ENCODE assay signal across 37 cellular contexts in genomic region chr5:77006124-77006523, GRCh38. TPM values are rescaled to one million over a fixed set of nuclear protein-coding genes. Genes with fewer than 3 reads are reported as not detected.
"Had no signal": no experiment of that assay in that cellular context is flagged by ENCODE, and none has a peak within 500 bp of the region (broad histone marks: within the 10 kb centered on the region; RNA-seq: fewer than 3 reads in every experiment).

No MANE protein-coding gene starts in this region.

- H3K27ac Mint-ChIP-seq: activated B cell treated with CpG ODN at 0.5 μM for 24 hours; activated CD4-positive, alpha-beta memory T cell treated with anti-CD3 and anti-CD28 coated beads for 36 hours; activated CD4-positive, alpha-beta T cell treated with anti-CD3 and anti-CD28 coated beads, Interleukin-2, amount 10 ng/mL, durations not matched to agents 24 days and 14 days; activated CD8-positive, alpha-beta T cell treated with anti-CD3 and anti-CD28 coated beads for 36 hours; activated naive CD4-positive, alpha-beta T cell treated with anti-CD3 and anti-CD28 coated beads for 36 hours; activated naive CD4-positive, alpha-beta T cell treated with anti-CD3 and anti-CD28 coated beads, Interleukin-2, amount 50 U/mL, for 72 hours; activated naive CD8-positive, alpha-beta T cell treated with anti-CD3 and anti-CD28 coated beads for 36 hours; activated T-cell treated with anti-CD3 and anti-CD28 coated beads, Interleukin-2, amount 50 U/mL, for 72 hours; activated T-helper 1 cell treated with anti-CD3 and anti-CD28 coated beads, Interleukin-12 subunit alpha, Interleukin-12 subunit beta, Interleukin-2, Interleukin-4 antibody, amounts not matched to agents 30 ng/mL and 10 ng/mL and 1 ng/mL, durations not matched to agents 14 hours and 24 hours and 36 hours; activated T-helper 17 cell treated with anti-CD3 and anti-CD28 coated beads, Interleukin-2, amount 50 U/mL, for 72 hours; T-cell; T-helper 2 cell treated with Interferon-gamma antibody and Interleukin-4, amounts not matched to agents 5 μg/mL and 100 μg/mL, for 36 hours had no signal

- H3K9me3 ChIP-seq: adrenal gland, body of pancreas, breast epithelium had no signal

- ATAC-seq: activated CD8-positive, alpha-beta T cell treated with anti-CD3 and anti-CD28 coated beads for 36 hours; activated naive CD4-positive, alpha-beta T cell treated with anti-CD3 and anti-CD28 coated beads, Interleukin-2, amount 50 U/mL, for 72 hours; activated T-cell treated with anti-CD3 and anti-CD28 coated beads, Interleukin-2, amount 50 U/mL, for 4 hours; activated T-cell treated with anti-CD3 and anti-CD28 coated beads, Interleukin-2, amount 50 U/mL, for 72 hours; activated T-helper 17 cell treated with anti-CD3 and anti-CD28 coated beads, Interleukin-2, amount 50 U/mL, for 72 hours; body of pancreas; T-cell had no signal

- H3K36me3 Mint-ChIP-seq: activated CD4-positive, alpha-beta memory T cell treated with anti-CD3 and anti-CD28 coated beads for 36 hours; activated naive CD4-positive, alpha-beta T cell treated with anti-CD3 and anti-CD28 coated beads, Interleukin-2, amount 50 U/mL, for 72 hours; activated naive CD8-positive, alpha-beta T cell treated with anti-CD3 and anti-CD28 coated beads for 36 hours; T-cell had no signal

- H3K27me3 ChIP-seq: body of pancreas, brain microvascular endothelial cell, breast epithelium had no signal

- H3K4me3 ChIP-seq: adrenal gland, body of pancreas, breast epithelium had no signal

- H3K36me3 ChIP-seq: adrenal gland, brain microvascular endothelial cell, breast epithelium had no signal

- H3K4me3 Mint-ChIP-seq: activated B cell treated with CpG ODN at 0.5 μM for 24 hours; activated CD4-positive, alpha-beta memory T cell treated with anti-CD3 and anti-CD28 coated beads for 36 hours; activated CD4-positive, alpha-beta T cell treated with anti-CD3 and anti-CD28 coated beads, Interleukin-2, amount 10 ng/mL, durations not matched to agents 24 days and 14 days; activated CD8-positive, alpha-beta T cell treated with anti-CD3 and anti-CD28 coated beads for 36 hours; activated naive CD4-positive, alpha-beta T cell treated with anti-CD3 and anti-CD28 coated beads for 36 hours; activated naive CD8-positive, alpha-beta T cell treated with anti-CD3 and anti-CD28 coated beads for 36 hours; activated T-cell treated with anti-CD3 and anti-CD28 coated beads, Interleukin-2, amount 50 U/mL, for 4 hours; activated T-cell treated with anti-CD3 and anti-CD28 coated beads, Interleukin-2, amount 50 U/mL, for 72 hours; activated T-helper 1 cell treated with anti-CD3 and anti-CD28 coated beads, Interleukin-12 subunit alpha, Interleukin-12 subunit beta, Interleukin-2, Interleukin-4 antibody, amounts not matched to agents 30 ng/mL and 10 ng/mL and 1 ng/mL, durations not matched to agents 14 hours and 24 hours and 36 hours; activated T-helper 17 cell treated with anti-CD3 and anti-CD28 coated beads, Interleukin-2, amount 50 U/mL, for 72 hours; central memory CD8-positive, alpha-beta T cell; T-cell; T-helper 2 cell treated with Interferon-gamma antibody and Interleukin-4, amounts not matched to agents 5 μg/mL and 100 μg/mL, for 36 hours had no signal

- H3K4me1 ChIP-seq: adrenal gland, body of pancreas, breast epithelium had no signal

- H3K4me1 Mint-ChIP-seq: activated B cell treated with CpG ODN at 0.5 μM for 24 hours; activated CD4-positive, alpha-beta T cell treated with anti-CD3 and anti-CD28 coated beads, Interleukin-2, amount 10 ng/mL, durations not matched to agents 24 days and 14 days; activated naive CD8-positive, alpha-beta T cell treated with anti-CD3 and anti-CD28 coated beads for 36 hours; activated T-helper 17 cell treated with anti-CD3 and anti-CD28 coated beads, Interleukin-2, amount 50 U/mL, for 72 hours; central memory CD8-positive, alpha-beta T cell; T-cell had no signal

- H3K27ac ChIP-seq: adrenal gland, body of pancreas, brain microvascular endothelial cell, breast epithelium, VCaP had no signal

- DNase-seq: activated B cell treated with CpG ODN at 0.5 μM for 24 hours; activated CD4-positive, alpha-beta memory T cell treated with anti-CD3 and anti-CD28 coated beads for 36 hours; activated CD4-positive, alpha-beta T cell treated with anti-CD3 and anti-CD28 coated beads for 4 hours; activated CD4-positive, alpha-beta T cell treated with anti-CD3 and anti-CD28 coated beads, Interleukin-2, amount 10 ng/mL, durations not matched to agents 24 days and 14 days; activated CD4-positive, alpha-beta T cell treated with anti-CD3 and anti-CD28 coated beads, Interleukin-2, amount 50 U/mL, for 1 hour; activated CD4-positive, alpha-beta T cell treated with anti-CD3 and anti-CD28 coated beads, Interleukin-2, amount 50 U/mL, for 4 hours; activated CD4-positive, CD25-positive, alpha-beta regulatory T cell treated with anti-CD3 and anti-CD28 coated beads, Interleukin-2, amount 50 U/mL, for 72 hours; activated CD8-positive, alpha-beta memory T cell treated with anti-CD3 and anti-CD28 coated beads, Interleukin-2, amount 50 U/mL, for 4 hours; activated CD8-positive, alpha-beta T cell treated with anti-CD3 and anti-CD28 coated beads for 36 hours; activated effector memory CD4-positive, alpha-beta T cell treated with anti-CD3 and anti-CD28 coated beads, Interleukin-2, amount 50 U/mL, for 16 hours; activated gamma-delta T cell treated with Interleukin-2 at 50 U/mL for 16 hours; activated naive CD4-positive, alpha-beta T cell; activated naive CD4-positive, alpha-beta T cell treated with anti-CD3 and anti-CD28 coated beads for 36 hours; activated naive CD4-positive, alpha-beta T cell treated with anti-CD3 and anti-CD28 coated beads, Interleukin-2, amount 50 U/mL, for 16 hours; activated naive CD8-positive, alpha-beta T cell treated with anti-CD3 and anti-CD28 coated beads for 36 hours; activated T-cell treated with anti-CD3 and anti-CD28 coated beads for 4 hours; activated T-cell treated with anti-CD3 and anti-CD28 coated beads, Interleukin-2, amount 50 U/mL, for 1 hour; activated T-cell treated with anti-CD3 and anti-CD28 coated beads, Interleukin-2, amount 50 U/mL, for 4 hours; activated T-cell treated with anti-CD3 and anti-CD28 coated beads, Interleukin-2, amount 50 U/mL, for 72 hours; adrenal gland; amniotic stem cell; aorta; body of pancreas; brain microvascular endothelial cell; caudate nucleus; cerebellar nuclear complex; T-cell; T-helper 2 cell; T-helper 9 cell had no signal

RNA-seq across cellular contexts. Expression of gene CRHBP, which starts 53.3 kb away (rescaled TPM):
- total RNA-seq: activated B cell treated with CpG ODN at 0.5 μM for 24 hours; activated CD4-positive, alpha-beta memory T cell treated with anti-CD3 and anti-CD28 coated beads for 36 hours; activated CD8-positive, alpha-beta memory T cell treated with anti-CD3 and anti-CD28 coated beads for 36 hours; activated CD8-positive, alpha-beta T cell treated with anti-CD3 and anti-CD28 coated beads for 36 hours; activated naive CD8-positive, alpha-beta T cell treated with anti-CD3 and anti-CD28 coated beads for 36 hours; activated T-cell treated with anti-CD3 and anti-CD28 coated beads, Interleukin-2, amount 50 U/mL, for 4 hours; activated T-helper 1 cell treated with anti-CD3 and anti-CD28 coated beads, Interleukin-12 subunit alpha, Interleukin-12 subunit beta, Interleukin-2, Interleukin-4 antibody, amounts not matched to agents 30 ng/mL and 10 ng/mL and 1 ng/mL, durations not matched to agents 14 hours and 24 hours and 36 hours had no signal
